8 cellular contexts compared by ENCODE assay signal in genomic region chr17:60677308-60678117, GRCh38. TPM values are rescaled to one million over a fixed set of nuclear protein-coding genes. Genes with fewer than 3 reads are reported as not detected.
DNase-seq lines count a peak whose midpoint lies in the region; ATAC-seq and TF ChIP-seq lines count a peak whose summit lies in the region.

Gene BCAS3, plus strand, starts transcription at chr17:60677851.

- H3K4me3 ChIP-seq in OCI-LY3 (ENCODE audit: low read length) = peak within 1 kb of the TSS; percentile 82
- peak within 1 kb of the TSS; percentile 56 for H3K4me3 ChIP-seq in epithelial cell of esophagus (ENCODE audit: low read length)
- H3K4me3 ChIP-seq in mononuclear cell (ENCODE audit: low read length) = peak within 1 kb of the TSS; percentile 51

- no peaks in the 10 kb centered on the region for H3K9me3 ChIP-seq in OCI-LY3 (ENCODE audit: insufficient read depth, low read length)
- no peaks in the 10 kb centered on the region for H3K9me3 ChIP-seq in mononuclear cell (ENCODE audit: low read depth, low read length)

- DNase-seq in D341Med (ENCODE audit: low spot score) (peak; percentile 99), HuH-7 (ENCODE audit: low spot score) (peak; percentile 97), activated T-cell treated with anti-CD3 and anti-CD28 coated beads for 1 hour (ENCODE audit: low read depth) (peak; percentile 91), epithelial cell of esophagus (ENCODE audit: low read depth) (peak; percentile 100)
- DNase-seq in stimulated activated CD8-positive, alpha-beta memory T cell treated with anti-CD3 and anti-CD28 coated beads, Interleukin-4, amount 100 ng/mL, for 1 hour (ENCODE audit: low read depth in 2 of 2, low spot score in 1 of 2) = peak; percentile 92 to 94

- no peaks in the 10 kb centered on the region for H4K20me1 ChIP-seq in OCI-LY3 (ENCODE audit: insufficient read depth, low read length)

- peak within 1 kb of the TSS; percentile 94 for H3K4me2 ChIP-seq in OCI-LY3 (ENCODE audit: low read length)

- ATAC-seq in GM21515 (IDR thresholded peaks at IDR 0.05; ENCODE audit: unreplicated experiment) = peak; percentile 98

- H3K9ac ChIP-seq in OCI-LY3 (ENCODE audit: low read length) = peak within 1 kb of the TSS; percentile 70

- no peaks in the 10 kb centered on the region for H3K79me2 ChIP-seq in OCI-LY3 (ENCODE audit: low read length)

- H3K36me3 ChIP-seq in OCI-LY3 (replicated peaks; ENCODE audit: low read depth, low read length) = no peaks in the 10 kb centered on the region

- H3K4me1 ChIP-seq in OCI-LY3 (ENCODE audit: low read length) (peaks cover 6% of the 10 kb centered on the region), mononuclear cell (ENCODE audit: insufficient read depth, low read length) (peaks cover 16% of the 10 kb centered on the region)

- TF ChIP-seq CTCF in OCI-LY3 (IDR thresholded peaks at IDR 0.05; ENCODE audit: low read depth, low read length) (no peak), epithelial cell of esophagus (IDR thresholded peaks at IDR 0.05; ENCODE audit: insufficient read depth, low read depth, low read length, missing control alignments) (no peak)

- H3K27me3 ChIP-seq in OCI-LY3 (ENCODE audit: low read depth, low read length) (no peaks in the 10 kb centered on the region; the same call in 1 of the 2 replicates), mononuclear cell (ENCODE audit: insufficient read depth, low read length) (no peaks in the 10 kb centered on the region)

- no peak within 1 kb of the TSS for H3K27ac ChIP-seq in OCI-LY3 (ENCODE audit: low read length)

- peak within 1 kb of the TSS; percentile 98 for H2AFZ ChIP-seq in OCI-LY3 (ENCODE audit: low read depth, low read length)

RNA-seq across cellular contexts. Expression of gene BCAS3, which starts in this region (rescaled TPM):
- total RNA-seq in mononuclear cell = 23.9 TPM
